ENCODE assay signal across 1 cellular context in genomic region chr11:58579192-58580129, GRCh38.
TF ChIP-seq lines count a peak whose summit lies in the region.

No MANE protein-coding gene starts in this region.

TF ChIP-seq in HepG2, 621 proteins besides CTCF, POLR2A, EP300 and RAD21 (continued from another document):
- TF ChIP-seq ZBTB38 (CRISPR knock-in tag; IDR thresholded peaks at IDR 0.05) (peak; percentile 56; the same call in 1 of the 2 replicates), YEATS2 (CRISPR knock-in tag; IDR thresholded peaks at IDR 0.05; ENCODE audit: borderline replicate concordance) (peak; percentile 92), ZNF781 (CRISPR knock-in tag; IDR thresholded peaks at IDR 0.05; ENCODE audit: borderline replicate concordance, not compliant biosample characterization) (peak; percentile 32), NRL (CRISPR knock-in tag; IDR thresholded peaks at IDR 0.05; ENCODE audit: borderline replicate concordance) (peak; percentile 70; the same call in 1 of the 2 replicates), FOSL1 (CRISPR knock-in tag; IDR thresholded peaks at IDR 0.05; ENCODE audit: borderline replicate concordance) (no peak), ZNF766 (CRISPR knock-in tag; IDR thresholded peaks at IDR 0.05; ENCODE audit: borderline replicate concordance) (0 out of 2 replicates have a peak, but pooled peaks have one; percentile 66), ZNF530 (CRISPR knock-in tag; IDR thresholded peaks at IDR 0.05; ENCODE audit: low read depth) (no peak), MTERF4 (CRISPR knock-in tag; IDR thresholded peaks at IDR 0.05) (peak; percentile 80; the same call in 1 of the 2 replicates), NPAS2 (CRISPR knock-in tag; IDR thresholded peaks at IDR 0.05; ENCODE audit: borderline replicate concordance) (no peak), ELF3 (CRISPR knock-in tag; IDR thresholded peaks at IDR 0.05) (peak; percentile 43; the same call in 1 of the 2 replicates), ZUFSP (CRISPR knock-in tag; IDR thresholded peaks at IDR 0.05; ENCODE audit: borderline replicate concordance) (no peak), KDM6A (CRISPR knock-in tag; IDR thresholded peaks at IDR 0.05; ENCODE audit: low read depth) (no peak), ZNF598 (CRISPR knock-in tag; IDR thresholded peaks at IDR 0.05; ENCODE audit: borderline replicate concordance) (peak; percentile 75; the same call in 1 of the 2 replicates), ZNF749 (CRISPR knock-in tag; IDR thresholded peaks at IDR 0.05; ENCODE audit: borderline replicate concordance) (peak; percentile 52; the same call in 1 of the 2 replicates), ZBTB3 (CRISPR knock-in tag; IDR thresholded peaks at IDR 0.05; ENCODE audit: borderline replicate concordance, low read depth) (no peak), ZNF839 (CRISPR knock-in tag; IDR thresholded peaks at IDR 0.05; ENCODE audit: borderline replicate concordance) (no peak), ZNF207 (IDR thresholded peaks at IDR 0.05; ENCODE audit: borderline replicate concordance) (no peak), PTBP1 (IDR thresholded peaks at IDR 0.05; ENCODE audit: low read depth, low read length, poor library complexity, severe bottlenecking) (peak; percentile 85), HIVEP1 (CRISPR knock-in tag; IDR thresholded peaks at IDR 0.05) (no peak), CBX5 (CRISPR knock-in tag; IDR thresholded peaks at IDR 0.05; ENCODE audit: borderline replicate concordance) (peak; percentile 70; the same call in 1 of the 2 replicates), SYNCRIP (IDR thresholded peaks at IDR 0.05; ENCODE audit: insufficient read depth, low read depth, low read length) (no peak), FOXO1 (CRISPR knock-in tag; IDR thresholded peaks at IDR 0.05) (peak; percentile 58; the same call in 1 of the 2 replicates), REXO4 (CRISPR knock-in tag; IDR thresholded peaks at IDR 0.05; ENCODE audit: borderline replicate concordance) (no peak), IKZF4 (CRISPR knock-in tag; IDR thresholded peaks at IDR 0.05; ENCODE audit: borderline replicate concordance, low read depth, not compliant biosample characterization) (peak; percentile 49), CENPX (CRISPR knock-in tag; IDR thresholded peaks at IDR 0.05) (no peak), MAZ (IDR thresholded peaks at IDR 0.05; ENCODE audit: borderline replicate concordance, low read depth, low read length) (0 out of 2 replicates have a peak, but pooled peaks have one; percentile 7), MAZ (CRISPR knock-in tag; IDR thresholded peaks at IDR 0.05; ENCODE audit: low read depth) (peak; percentile 80), ZNF546 (CRISPR knock-in tag; conservative IDR thresholded peaks at IDR 0.05) (no peak), SALL1 (CRISPR knock-in tag; IDR thresholded peaks at IDR 0.05) (peak; percentile 68), TFDP2 (CRISPR knock-in tag; IDR thresholded peaks at IDR 0.05) (0 out of 2 replicates have a peak, but pooled peaks have one; percentile 36), KLF13 (CRISPR knock-in tag; IDR thresholded peaks at IDR 0.05) (no peak), ZNF329 (CRISPR knock-in tag; IDR thresholded peaks at IDR 0.05; ENCODE audit: low read depth) (no peak), RFX1 (IDR thresholded peaks at IDR 0.05) (no peak), CREB1 (IDR thresholded peaks at IDR 0.05) (peak; percentile 50; the same call in 1 of the 2 replicates), CREB1 (CRISPR knock-in tag; IDR thresholded peaks at IDR 0.05) (peak; percentile 45; the same call in 1 of the 2 replicates), MYPOP (CRISPR knock-in tag; IDR thresholded peaks at IDR 0.05) (peak; percentile 61), ZBTB33 (CRISPR knock-in tag; IDR thresholded peaks at IDR 0.05) (peak; percentile 47; the same call in 1 of the 2 replicates), PRPF4 (IDR thresholded peaks at IDR 0.05; ENCODE audit: low read depth, low read length, poor library complexity, severe bottlenecking) (no peak)
TF ChIP-seq in HepG2: peak in this region for 240.
